ENCODE assay signal across 14 cellular contexts in genomic region chr22:40666151-40666848, GRCh38. TPM values are rescaled to one million over a fixed set of nuclear protein-coding genes. Genes with fewer than 3 reads are reported as not detected.
DNase-seq lines count a peak whose midpoint lies in the region; ATAC-seq, FAIRE-seq and TF ChIP-seq lines count a peak whose summit lies in the region.
"Had no signal": no experiment of that assay in that cellular context is flagged by ENCODE, and none has a peak within 500 bp of the region (broad histone marks: within the 10 kb centered on the region; RNA-seq: fewer than 3 reads in every experiment).

No MANE protein-coding gene starts in this region.

- peaks cover 0 to 3% (median 2%) of the 10 kb centered on the region in 4 donors for H3K9me3 ChIP-seq in liver (ENCODE audit: control insufficient read depth in 4 of 4, low read length in 3 of 4)
- H3K9me3 ChIP-seq in HepG2 (ENCODE audit: low read length), result no peaks in the 10 kb centered on the region
- no peaks in the 10 kb centered on the region for H3K9me3 ChIP-seq in fibroblast of lung (ENCODE audit: control insufficient read depth, insufficient read depth, low read depth, low read length)
- no peaks in the 10 kb centered on the region for H3K9me3 ChIP-seq in osteoblast (ENCODE audit: low read depth, low read length)
- H3K9me3 ChIP-seq in aorta (ENCODE audit: control insufficient read depth, low read length), result no peaks in the 10 kb centered on the region
- H3K9me3 ChIP-seq: adrenal gland, BE2C had no signal

- H3K79me2 ChIP-seq in HepG2 (ENCODE audit: insufficient read depth, low read length) (no peaks in the 10 kb centered on the region), fibroblast of lung (ENCODE audit: control insufficient read depth, insufficient read depth, low read length) (no peaks in the 10 kb centered on the region), osteoblast (ENCODE audit: insufficient read depth, low read length) (no peaks in the 10 kb centered on the region)

- no peak for FAIRE-seq in HepG2 (lab: Jason Lieb, UNC)

- TF ChIP-seq EP300 in HepG2 (IDR thresholded peaks at IDR 0.05; ENCODE audit: low read depth in 2 of 2, low read length in 2 of 2) (no peak), HepG2 (CRISPR knock-in tag; IDR thresholded peaks at IDR 0.05; ENCODE audit: borderline replicate concordance) (no peak)

- BruUV-seq in HepG2 (replicated peaks; lab: Mats Ljungman, UMichigan), result no TSS peak

- intact Hi-C loops in HepG2 (cut with micrococcal nuclease; ENCODE audit: unreplicated experiment) (no loop called here), aorta (cut with DNase I) (loop anchor here in 1 of 2 donors (1.0 kb wide), 1 partner anchor 45 kb away; no protein-coding TSS in a partner anchor)
- intact Hi-C loops in activated CD4-positive, alpha-beta memory T cell treated with anti-CD3 and anti-CD28 coated beads for 36 hours (cut with micrococcal nuclease), result no loop called here

- TF ChIP-seq POLR2A in HepG2 (IDR thresholded peaks at IDR 0.05; ENCODE audit: insufficient read depth in 1 of 2, low read depth in 2 of 2, low read length in 2 of 2), result no peak

- no peaks in the 10 kb centered on the region for H3K36me3 Mint-ChIP-seq in activated CD4-positive, alpha-beta memory T cell treated with anti-CD3 and anti-CD28 coated beads for 36 hours
- H3K36me3 Mint-ChIP-seq: IgD-negative memory B cell had no signal

- no peaks in the 10 kb centered on the region for H3K27me3 Mint-ChIP-seq in activated CD4-positive, alpha-beta memory T cell treated with anti-CD3 and anti-CD28 coated beads for 36 hours
- H3K27me3 Mint-ChIP-seq: IgD-negative memory B cell had no signal

- WGBS in liver, result 86% methylated on average over 7 of the region's 7 CpGs
- WGBS in HepG2 (ENCODE audit: low lambda C conversion rate), result 61% methylated on average over 7 of the region's 7 CpGs
- WGBS in aorta, 2 donors, result 26 to 30% methylated on average over 7 of the region's 7 CpGs

- H3K9me3 Mint-ChIP-seq in activated CD4-positive, alpha-beta memory T cell treated with anti-CD3 and anti-CD28 coated beads for 36 hours, result no peaks in the 10 kb centered on the region
- H3K9me3 Mint-ChIP-seq: IgD-negative memory B cell had no signal

- H3K36me3 ChIP-seq in liver (ENCODE audit: control insufficient read depth in 4 of 4, insufficient read depth in 3 of 4, low read depth in 1 of 4, low read length in 3 of 4), result no peaks in the 10 kb centered on the region
- H3K36me3 ChIP-seq in HepG2 (replicated peaks in 1 of 2; ENCODE audit: control insufficient read depth in 1 of 2, insufficient read depth in 2 of 2, low read length in 2 of 2), result no peaks in the 10 kb centered on the region
- no peaks in the 10 kb centered on the region for H3K36me3 ChIP-seq in fibroblast of lung (ENCODE audit: control insufficient read depth, insufficient read depth, low read length)
- no peaks in the 10 kb centered on the region for H3K36me3 ChIP-seq in osteoblast (ENCODE audit: insufficient read depth, low read length)
- no peaks in the 10 kb centered on the region for H3K36me3 ChIP-seq in aorta (ENCODE audit: control insufficient read depth in 1 of 2, insufficient read depth in 2 of 2, low read length in 1 of 2)
- H3K36me3 ChIP-seq: adrenal gland, BE2C had no signal

- no peak overlapping the region for H3K27ac Mint-ChIP-seq in activated CD4-positive, alpha-beta memory T cell treated with anti-CD3 and anti-CD28 coated beads for 36 hours
- H3K27ac Mint-ChIP-seq: IgD-negative memory B cell had no signal

- no peak overlapping the region for H2AFZ ChIP-seq in HepG2 (ENCODE audit: low read length)
- H2AFZ ChIP-seq in fibroblast of lung (ENCODE audit: low read length), result no peak overlapping the region
- H2AFZ ChIP-seq in osteoblast (ENCODE audit: low read length), result no peak overlapping the region

- POLR2A ChIA-PET in HepG2 (lab: Yijun Ruan, JAX), result interaction anchor here (2.1 kb wide), 1 partner anchor 14 kb away, joined by 7 read pairs; no protein-coding TSS in a partner anchor
- POLR2A ChIA-PET in activated CD4-positive, alpha-beta memory T cell treated with anti-CD3 and anti-CD28 coated beads for 36 hours (lab: Charles Lee), result no interaction called here

- peaks cover 23% of the 10 kb centered on the region for H3K4me1 Mint-ChIP-seq in activated CD4-positive, alpha-beta memory T cell treated with anti-CD3 and anti-CD28 coated beads for 36 hours (ENCODE audit: low read depth)

- H3K27me3 ChIP-seq in liver (ENCODE audit: control insufficient read depth in 4 of 4, insufficient read depth in 4 of 4, low read length in 3 of 4) (no peaks in the 10 kb centered on the region), HepG2 (ENCODE audit: control insufficient read depth in 1 of 2, insufficient read depth in 2 of 2, low read length in 2 of 2) (no peaks in the 10 kb centered on the region; a peak in 1 of 5 replicates), fibroblast of lung (ENCODE audit: control insufficient read depth, insufficient read depth, low read length) (no peaks in the 10 kb centered on the region), osteoblast (ENCODE audit: insufficient read depth, low read length) (no peaks in the 10 kb centered on the region), aorta (ENCODE audit: control insufficient read depth in 1 of 2, insufficient read depth in 2 of 2, low read length in 1 of 2) (no peaks in the 10 kb centered on the region)
- H3K27me3 ChIP-seq: adrenal gland, BE2C had no signal

- no peak overlapping the region for H3K4me2 ChIP-seq in HepG2 (ENCODE audit: low read depth, low read length)
- H3K4me2 ChIP-seq in fibroblast of lung (ENCODE audit: extremely low read depth, insufficient read depth, low read length), result no peak overlapping the region
- H3K4me2 ChIP-seq in osteoblast (ENCODE audit: insufficient read depth, low read length), result peak overlapping the region; percentile 10

- no peak for ATAC-seq in HepG2
- ATAC-seq in aorta (ENCODE audit: low FRiP score), result peak; percentile 84
- no peak for ATAC-seq in HG03571 (IDR thresholded peaks at IDR 0.05; ENCODE audit: unreplicated experiment)
- ATAC-seq: stimulated activated naive CD8-positive, alpha-beta T cell treated with anti-CD3 and anti-CD28 coated beads, Interleukin-15, Interleukin-2, amounts not matched to agents 100 U/mL and 50 U/mL, for 24 hours had no signal

- in situ Hi-C loops in HepG2 (cut with HindIII; ENCODE audit: extremely low pct_ligation_motif_present, low pct_unique_long_range_greater_than_20kb), result no loop called here

- H3K27ac ChIP-seq in liver (ENCODE audit: low read depth in 1 of 2, low read length in 2 of 2) (peak overlapping the region; percentile 48), HepG2 (ENCODE audit: extremely low read length, insufficient read depth, low read length) (no peak overlapping the region), fibroblast of lung (ENCODE audit: insufficient read depth, low read length) (no peak overlapping the region), osteoblast (ENCODE audit: low read depth, low read length) (peak overlapping the region; percentile 95), aorta (ENCODE audit: low read depth in 1 of 2, low read length in 2 of 2) (peak overlapping the region in 1 of 2 donors; percentile 50)

- H3K4me1 ChIP-seq in liver (ENCODE audit: control insufficient read depth in 4 of 4, insufficient read depth in 4 of 4, low read length in 3 of 4) (no peaks in the 10 kb centered on the region), HepG2 (ENCODE audit: insufficient read depth, low read length) (peaks cover 55% of the 10 kb centered on the region), fibroblast of lung (ENCODE audit: control insufficient read depth, extremely low read depth, insufficient read depth, low read length) (peaks cover 4% of the 10 kb centered on the region), osteoblast (ENCODE audit: insufficient read depth, low read length) (peaks cover 47% of the 10 kb centered on the region), aorta (ENCODE audit: control insufficient read depth in 1 of 2, insufficient read depth in 2 of 2, low read length in 2 of 2) (no peaks in the 10 kb centered on the region)
- H3K4me1 ChIP-seq: adrenal gland, BE2C had no signal

- no peak overlapping the region for H3K4me3 Mint-ChIP-seq in activated CD4-positive, alpha-beta memory T cell treated with anti-CD3 and anti-CD28 coated beads for 36 hours
- H3K4me3 Mint-ChIP-seq: IgD-negative memory B cell had no signal

- H3K9ac ChIP-seq in liver (ENCODE audit: low read depth in 1 of 2, low read length in 2 of 2) (no peak overlapping the region), HepG2 (ENCODE audit: insufficient read depth, low read depth, low read length) (no peak overlapping the region), fibroblast of lung (ENCODE audit: insufficient read depth, low read length) (no peak overlapping the region)

- TF ChIP-seq CTCF in liver (IDR thresholded peaks at IDR 0.05; ENCODE audit: low read depth, low read length, missing input control) (no peak), HepG2 (CRISPR knock-in tag; IDR thresholded peaks at IDR 0.05) (no peak), fibroblast of lung (conservative IDR thresholded peaks at IDR 0.05 in 1 of 2, IDR thresholded peaks at IDR 0.05 in 1 of 2; ENCODE audit: low read depth in 1 of 2, low read length in 2 of 2) (no peak), osteoblast (IDR thresholded peaks at IDR 0.05; ENCODE audit: extremely low read depth, low read depth, low read length) (no peak)

- H4K20me1 ChIP-seq in HepG2 (ENCODE audit: insufficient read depth, low read length), result no peaks in the 10 kb centered on the region
- no peaks in the 10 kb centered on the region for H4K20me1 ChIP-seq in fibroblast of lung (ENCODE audit: control insufficient read depth, extremely low read depth, insufficient read depth, low read length)
- H4K20me1 ChIP-seq in osteoblast (ENCODE audit: insufficient read depth, low read length), result no peaks in the 10 kb centered on the region

- CTCF ChIA-PET in HepG2 (lab: Yijun Ruan, JAX; ENCODE audit: low intra/inter-chr PET ratio, low total read pairs), result no interaction called here
- CTCF ChIA-PET in activated CD4-positive, alpha-beta memory T cell treated with anti-CD3 and anti-CD28 coated beads for 36 hours (lab: Charles Lee), result interaction anchor here (0.6 to 0.7 kb wide), 2 partner anchors 60 to 109 kb away, joined by 3 to 5 read pairs; no protein-coding TSS in a partner anchor

- no peak for DNase-seq in HepG2 (ENCODE audit: low spot score)
- DNase-seq in fibroblast of lung (ENCODE audit: low read depth in 2 of 2), result peak; percentile 25 to 53
- DNase-seq in osteoblast (ENCODE audit: insufficient read length, low spot score, missing footprints), result no peak
- peak in 1 of 2 donors; percentile 88 for DNase-seq in aorta
- no peak for DNase-seq in SW 1271 (lab: John Stamatoyannopoulos, UW)
- no peak for DNase-seq in activated CD4-positive, alpha-beta memory T cell treated with anti-CD3 and anti-CD28 coated beads for 36 hours
- DNase-seq: BE2C; GDM1; stimulated activated naive CD8-positive, alpha-beta T cell treated with anti-CD3 and anti-CD28 coated beads, Interleukin-15, Interleukin-2, amounts not matched to agents 100 U/mL and 50 U/mL, for 24 hours; T-helper 9 cell had no signal

- H3K4me3 ChIP-seq in liver (ENCODE audit: low read depth in 1 of 3, low read length in 3 of 3), result no peak overlapping the region
- H3K4me3 ChIP-seq in HepG2 (replicated peaks in 1 of 3; ENCODE audit: insufficient read depth in 1 of 3, low read depth in 2 of 3, low read length in 3 of 3), result no peak overlapping the region
- H3K4me3 ChIP-seq in fibroblast of lung (replicated peaks in 1 of 4; ENCODE audit: control extremely low read depth in 1 of 4, insufficient read depth in 1 of 4, low read depth in 3 of 4, low read length in 4 of 4), result no peak overlapping the region
- H3K4me3 ChIP-seq in osteoblast (ENCODE audit: insufficient read depth, low read length), result no peak overlapping the region
- H3K4me3 ChIP-seq in aorta (ENCODE audit: low read length in 2 of 2), result no peak overlapping the region
- H3K4me3 ChIP-seq: adrenal gland had no signal

- TF ChIP-seq RAD21 in liver (IDR thresholded peaks at IDR 0.05), result no peak
- no peak for TF ChIP-seq RAD21 in HepG2 (CRISPR knock-in tag; IDR thresholded peaks at IDR 0.05)

RNA-seq across cellular contexts. Expression of gene MCHR1, which starts 13.0 kb away (rescaled TPM):
- total RNA-seq in liver (1 to 10 TPM in 1 of 2 donors, under 1 TPM in 1; 0.23 to 1.5 TPM), HepG2 (2016; rRNA removed; fragmentation: Illumina TruSeq; extraction: Trizol) (0.28 and 0.40 TPM in 2 replicates), fibroblast of lung (0.51 and 0.99 TPM in 2 replicates), osteoblast (0.59 TPM in 1 of 2 replicates, not detected in the other), aorta (1 to 10 TPM in 1 of 2 donors, not detected in 1; 1.6 TPM)
- polyA plus RNA-seq in liver (1 to 10 TPM in 1 of 2 donors, under 1 TPM in 1; 0.61 to 2.4 TPM), HepG2 (2011; rRNA removed) (0.42 and 0.83 TPM in 2 replicates), fibroblast of lung (0.20 and 0.94 TPM in 2 replicates), aorta (not detected)
- 0.09 and 0.20 TPM in 2 replicates for total RNA-seq in HepG2 (2016; cell fraction: cytosol; rRNA removed; fragmentation: Illumina TruSeq; extraction: Trizol; ENCODE audit: low read depth)
- 0.25 and 0.35 TPM in 2 replicates for total RNA-seq in HepG2 (2016; cell fraction: insoluble cytoplasmic fraction; rRNA removed; fragmentation: Illumina TruSeq; extraction: Trizol)
- total RNA-seq in HepG2 (2016; cell fraction: membrane; rRNA removed; fragmentation: Illumina TruSeq; extraction: Trizol), result 0.31 and 0.41 TPM in 2 replicates
- total RNA-seq in HepG2 (2016; cell fraction: nucleus; rRNA removed; fragmentation: Illumina TruSeq; extraction: Trizol), result 0.28 and 0.34 TPM in 2 replicates
- polyA plus RNA-seq in HepG2 (2011; cell fraction: cytosol; rRNA removed), result 0.38 and 0.42 TPM in 2 replicates
- polyA plus RNA-seq in HepG2 (2011; cell fraction: nucleus; rRNA removed), result 0.08 and 0.24 TPM in 2 replicates
- polyA plus RNA-seq in HepG2 (2012), result 0.21 and 0.59 TPM in 2 replicates
- polyA plus RNA-seq in HepG2 (2016; cell fraction: cytosol; fragmentation: Illumina TruSeq; extraction: Trizol; ENCODE audit: low read depth), result 0.16 and 0.25 TPM in 2 replicates
- 0.35 and 0.46 TPM in 2 replicates for polyA plus RNA-seq in HepG2 (2016; cell fraction: insoluble cytoplasmic fraction; fragmentation: Illumina TruSeq; extraction: Trizol; ENCODE audit: low read depth)
- 0.16 and 0.31 TPM in 2 replicates for polyA plus RNA-seq in HepG2 (2016; cell fraction: membrane; fragmentation: Illumina TruSeq; extraction: Trizol; ENCODE audit: low read depth)
- 0.25 TPM in 1 of 2 replicates, not detected in the other for polyA plus RNA-seq in HepG2 (2016; cell fraction: nucleus; fragmentation: Illumina TruSeq; extraction: Trizol; ENCODE audit: insufficient read depth, low read depth)
- 2.8 TPM in 1 of 2 replicates, not detected in the other for polyA minus RNA-seq in HepG2 (2011; rRNA and poly(A)+ RNA removed; ENCODE audit: low replicate concordance)
- not detected in 2 replicates for polyA minus RNA-seq in HepG2 (2011; cell fraction: cytosol; rRNA and poly(A)+ RNA removed)
- polyA minus RNA-seq in HepG2 (2011; cell fraction: nucleus; rRNA and poly(A)+ RNA removed), result not detected in 2 replicates
- 0.10 and 0.53 TPM in 2 replicates for polyA plus RNA-seq in fibroblast of lung (2012)
- polyA minus RNA-seq in fibroblast of lung (ENCODE audit: low replicate concordance), result not detected in 2 replicates
- total RNA-seq in activated CD4-positive, alpha-beta memory T cell treated with anti-CD3 and anti-CD28 coated beads for 36 hours, result not detected
- polyA plus RNA-seq: IgD-negative memory B cell had no signal

RNA-seq across cellular contexts. Expression of gene MRTFA, which starts 29.8 kb away (rescaled TPM):
- total RNA-seq in liver (10 to 100 TPM; 10.0 to 22.0 TPM), HepG2 (2016; rRNA removed; fragmentation: Illumina TruSeq; extraction: Trizol) (8.2 and 9.9 TPM in 2 replicates), fibroblast of lung (13.4 and 23.0 TPM in 2 replicates), osteoblast (29.8 and 34.0 TPM in 2 replicates), aorta (10 to 100 TPM; 73.6 to 77.4 TPM)
- polyA plus RNA-seq in liver (1 to 10 TPM; 7.5 to 9.2 TPM), HepG2 (2011; rRNA removed) (2.4 TPM in 2 replicates), fibroblast of lung (7.5 and 7.6 TPM in 2 replicates), aorta (10 to 100 TPM; 12.9 to 30.2 TPM)
- 10.0 and 14.3 TPM in 2 replicates for total RNA-seq in HepG2 (2016; cell fraction: cytosol; rRNA removed; fragmentation: Illumina TruSeq; extraction: Trizol; ENCODE audit: low read depth)
- 5.1 and 7.9 TPM in 2 replicates for total RNA-seq in HepG2 (2016; cell fraction: insoluble cytoplasmic fraction; rRNA removed; fragmentation: Illumina TruSeq; extraction: Trizol)
- total RNA-seq in HepG2 (2016; cell fraction: membrane; rRNA removed; fragmentation: Illumina TruSeq; extraction: Trizol), result 4.8 and 7.5 TPM in 2 replicates
- 11.0 and 11.8 TPM in 2 replicates for total RNA-seq in HepG2 (2016; cell fraction: nucleus; rRNA removed; fragmentation: Illumina TruSeq; extraction: Trizol)
- polyA plus RNA-seq in HepG2 (2011; cell fraction: cytosol; rRNA removed), result 2.0 and 2.1 TPM in 2 replicates
- polyA plus RNA-seq in HepG2 (2011; cell fraction: nucleus; rRNA removed), result 12.6 and 14.1 TPM in 2 replicates
- polyA plus RNA-seq in HepG2 (2012), result 5.7 and 10.2 TPM in 2 replicates
- 0.74 and 0.75 TPM in 2 replicates for polyA plus RNA-seq in HepG2 (2016; cell fraction: cytosol; fragmentation: Illumina TruSeq; extraction: Trizol; ENCODE audit: low read depth)
- polyA plus RNA-seq in HepG2 (2016; cell fraction: insoluble cytoplasmic fraction; fragmentation: Illumina TruSeq; extraction: Trizol; ENCODE audit: low read depth), result 5.4 and 8.3 TPM in 2 replicates
- polyA plus RNA-seq in HepG2 (2016; cell fraction: membrane; fragmentation: Illumina TruSeq; extraction: Trizol; ENCODE audit: low read depth), result 1.4 and 1.8 TPM in 2 replicates
- polyA plus RNA-seq in HepG2 (2016; cell fraction: nucleus; fragmentation: Illumina TruSeq; extraction: Trizol; ENCODE audit: insufficient read depth, low read depth), result 13.8 and 15.2 TPM in 2 replicates
- polyA minus RNA-seq in HepG2 (2011; rRNA and poly(A)+ RNA removed; ENCODE audit: low replicate concordance), result 19.1 and 29.6 TPM in 2 replicates
- polyA minus RNA-seq in HepG2 (2011; cell fraction: cytosol; rRNA and poly(A)+ RNA removed), result 12.1 and 18.0 TPM in 2 replicates
- polyA minus RNA-seq in HepG2 (2011; cell fraction: nucleus; rRNA and poly(A)+ RNA removed), result 24.1 and 32.1 TPM in 2 replicates
- 26.9 and 30.2 TPM in 2 replicates for polyA plus RNA-seq in fibroblast of lung (2012)
- 120 and 132 TPM in 2 replicates for polyA minus RNA-seq in fibroblast of lung (ENCODE audit: low replicate concordance)
- 10 to 100 TPM; 44.1 to 45.5 TPM for total RNA-seq in activated CD4-positive, alpha-beta memory T cell treated with anti-CD3 and anti-CD28 coated beads for 36 hours

Comparison
In these comparisons a context has a peak if more than half of its experiments do, and no peak if none do; other contexts are left out.
1. H3K27ac ChIP-seq: peak in liver (2 of 2) and osteoblast (single experiment); none in HepG2 (single experiment) and fibroblast of lung (single experiment).
2. DNase-seq: peak in fibroblast of lung (2 of 2); none in HepG2 (single experiment), osteoblast (single experiment), SW 1271 (0 of 2) and activated CD4-positive, alpha-beta memory T cell treated with anti-CD3 and anti-CD28 coated beads for 36 hours (single experiment).